8 cellular contexts compared by ENCODE assay signal in genomic region chr20:46022411-46023147, GRCh38. TPM values are rescaled to one million over a fixed set of nuclear protein-coding genes. Genes with fewer than 3 reads are reported as not detected.
DNase-seq lines count a peak whose midpoint lies in the region; ATAC-seq and TF ChIP-seq lines count a peak whose summit lies in the region.

No MANE protein-coding gene starts in this region.

- H4K20me1 ChIP-seq in GM23338 (replicated peaks; ENCODE audit: insufficient read depth) (peaks cover 6% of the 10 kb centered on the region; the same call in 1 of the 2 replicates), OCI-LY3 (ENCODE audit: insufficient read depth, low read length) (peaks cover 28% of the 10 kb centered on the region), neural progenitor cell (ENCODE audit: low read depth) (peaks cover 42% of the 10 kb centered on the region)

- H3K36me3 Mint-ChIP-seq in GM23338 (ENCODE audit: low read depth) (no peaks in the 10 kb centered on the region), neural progenitor cell (no peaks in the 10 kb centered on the region)
- H3K36me3 Mint-ChIP-seq in activated T-cell treated with anti-CD3 and anti-CD28 coated beads, Interleukin-2, amount 50 U/mL, for 24 hours (ENCODE audit: low read depth) = no peaks in the 10 kb centered on the region

- H3K9me3 Mint-ChIP-seq in GM23338 (no peaks in the 10 kb centered on the region; the same call in 2 of the 3 replicates), neural progenitor cell (no peaks in the 10 kb centered on the region)
- H3K9me3 Mint-ChIP-seq in activated T-cell treated with anti-CD3 and anti-CD28 coated beads, Interleukin-2, amount 50 U/mL, for 24 hours = no peaks in the 10 kb centered on the region

- H3K9ac ChIP-seq in OCI-LY3 (ENCODE audit: low read length) (peak overlapping the region; percentile 64), neural progenitor cell (no peak overlapping the region)

- intact Hi-C loops in esophagus squamous epithelium (cut with DNase I) = loop anchor here (10.0 kb wide), 1 partner anchor 152 kb away; no protein-coding TSS in a partner anchor

- H3K27ac ChIP-seq in GM23338 (ENCODE audit: low read depth) (no peak overlapping the region), OCI-LY3 (ENCODE audit: low read length) (no peak overlapping the region), esophagus squamous epithelium (no peak overlapping the region), neural progenitor cell (no peak overlapping the region)

- peak overlapping the region; percentile 83; the same call in 1 of the 2 replicates for H2AFZ ChIP-seq in GM23338
- peak overlapping the region; percentile 64 for H2AFZ ChIP-seq in OCI-LY3 (ENCODE audit: low read depth, low read length)
- H2AFZ ChIP-seq in neural progenitor cell (replicated peaks) = no peak overlapping the region

- H3K27me3 ChIP-seq in GM23338 (ENCODE audit: insufficient read depth) (peaks cover 50% of the 10 kb centered on the region), OCI-LY3 (ENCODE audit: low read depth, low read length) (peaks cover 38% of the 10 kb centered on the region), esophagus squamous epithelium (peaks cover under 1 to 99% (median 13%) of the 10 kb centered on the region in 4 donors), neural progenitor cell (peaks cover 60% of the 10 kb centered on the region)

- DNase-seq in AG08395 (ENCODE audit: low spot score) = peak; percentile 36
- peak; percentile 85 for DNase-seq in GM23338 (ENCODE audit: low spot score)
- peak; percentile 84 for DNase-seq in activated T-cell treated with anti-CD3 and anti-CD28 coated beads, Interleukin-2, amount 50 U/mL, for 24 hours
- no peak for DNase-seq in esophagus squamous epithelium (lab: John Stamatoyannopoulos, UW)
- peak; percentile 86 for DNase-seq in neural progenitor cell (ENCODE audit: low spot score)
- DNase-seq in superior temporal gyrus (ENCODE audit: extremely low spot score) = peak; percentile 82

- H3K9me2 ChIP-seq in GM23338 (ENCODE audit: insufficient read depth) = no peaks in the 10 kb centered on the region

- no peak for TF ChIP-seq POLR2A in esophagus squamous epithelium (IDR thresholded peaks at IDR 0.05)

- H3K9me3 ChIP-seq in OCI-LY3 (ENCODE audit: insufficient read depth, low read length) = no peaks in the 10 kb centered on the region
- H3K9me3 ChIP-seq in esophagus squamous epithelium = no peaks in the 10 kb centered on the region
- no peaks in the 10 kb centered on the region for H3K9me3 ChIP-seq in neural progenitor cell (ENCODE audit: low read depth)

- TF ChIP-seq CTCF in GM23338 (conservative IDR thresholded peaks at IDR 0.05; ENCODE audit: low read depth in 2 of 2) (peak; percentile 59 to 85), OCI-LY3 (IDR thresholded peaks at IDR 0.05; ENCODE audit: low read depth, low read length) (peak; percentile 93), esophagus squamous epithelium (IDR thresholded peaks at IDR 0.05) (peak; percentile 53 to 83 (median 67)), neural progenitor cell (IDR thresholded peaks at IDR 0.05) (peak; percentile 83)

- H3K4me1 ChIP-seq in GM23338 (ENCODE audit: insufficient read depth) (peaks cover 4% of the 10 kb centered on the region; the same call in 1 of the 2 replicates), OCI-LY3 (ENCODE audit: low read length) (peaks cover 13% of the 10 kb centered on the region; the same call in 1 of the 2 replicates), esophagus squamous epithelium (peaks cover 14 to 21% (median 16%) of the 10 kb centered on the region in 3 donors), neural progenitor cell (no peaks in the 10 kb centered on the region)

- H3K27me3 Mint-ChIP-seq in GM23338 (ENCODE audit: insufficient read depth, low read depth, poor library complexity) (peaks cover 41% of the 10 kb centered on the region), neural progenitor cell (ENCODE audit: insufficient read depth, low read depth) (peaks cover 28% of the 10 kb centered on the region)
- H3K27me3 Mint-ChIP-seq in activated T-cell treated with anti-CD3 and anti-CD28 coated beads, Interleukin-2, amount 50 U/mL, for 24 hours = peaks cover 62% of the 10 kb centered on the region

- H3K4me3 Mint-ChIP-seq in GM23338 (peak overlapping the region; percentile 76), neural progenitor cell (peak overlapping the region; percentile 90)
- H3K4me3 Mint-ChIP-seq in activated T-cell treated with anti-CD3 and anti-CD28 coated beads, Interleukin-2, amount 50 U/mL, for 24 hours = peak overlapping the region; percentile 63

- H3K4me1 Mint-ChIP-seq in GM23338 (peaks cover 6% of the 10 kb centered on the region), neural progenitor cell (peaks cover 21% of the 10 kb centered on the region)
- peaks cover 16% of the 10 kb centered on the region for H3K4me1 Mint-ChIP-seq in activated T-cell treated with anti-CD3 and anti-CD28 coated beads, Interleukin-2, amount 50 U/mL, for 24 hours (ENCODE audit: low read depth)

- no peak overlapping the region for H3K27ac Mint-ChIP-seq in GM23338
- no peak overlapping the region for H3K27ac Mint-ChIP-seq in activated T-cell treated with anti-CD3 and anti-CD28 coated beads, Interleukin-2, amount 50 U/mL, for 24 hours
- no peak overlapping the region for H3K27ac Mint-ChIP-seq in neural progenitor cell

- WGBS in esophagus squamous epithelium, 2 donors = 0 to 2% methylated on average over 25 to 32 of the region's 37 CpGs

- ATAC-seq in GM23338 = peak; percentile 35
- ATAC-seq in GM18520 (IDR thresholded peaks at IDR 0.05; ENCODE audit: unreplicated experiment) = no peak

- H3K4me3 ChIP-seq in GM23338 (peak overlapping the region; percentile 83), OCI-LY3 (ENCODE audit: low read length) (peak overlapping the region; percentile 77), esophagus squamous epithelium (peak overlapping the region in 1 of 4 donors; percentile 64), neural progenitor cell (peak overlapping the region; percentile 59)

- H3K79me2 ChIP-seq in GM23338 (replicated peaks; ENCODE audit: insufficient read depth) (no peaks in the 10 kb centered on the region), OCI-LY3 (ENCODE audit: low read length) (no peaks in the 10 kb centered on the region), neural progenitor cell (ENCODE audit: low read depth) (no peaks in the 10 kb centered on the region)

- 0 out of 2 replicates have a peak, but pooled peaks cover 3% of the 10 kb centered on the region for H3F3A ChIP-seq in GM23338 (replicated peaks; ENCODE audit: low read depth)
- H3F3A ChIP-seq in neural progenitor cell (ENCODE audit: low read depth) = peaks cover 7% of the 10 kb centered on the region

- peak overlapping the region; percentile 98 for H3K4me2 ChIP-seq in GM23338
- H3K4me2 ChIP-seq in OCI-LY3 (ENCODE audit: low read length) = peak overlapping the region; percentile 99
- H3K4me2 ChIP-seq in neural progenitor cell = peak overlapping the region; percentile 88

- H3K36me3 ChIP-seq in GM23338 (ENCODE audit: insufficient read depth) (no peaks in the 10 kb centered on the region), OCI-LY3 (replicated peaks; ENCODE audit: low read depth, low read length) (no peaks in the 10 kb centered on the region), esophagus squamous epithelium (no peaks in the 10 kb centered on the region), neural progenitor cell (no peaks in the 10 kb centered on the region)

TF ChIP-seq in GM23338, 12 proteins besides CTCF, POLR2A, EP300 and RAD21:
- TF ChIP-seq EZH2 (IDR thresholded peaks at IDR 0.05; ENCODE audit: low read depth, unreplicated experiment) (no peak), REST (IDR thresholded peaks at IDR 0.05; ENCODE audit: unreplicated experiment) (peak; percentile 39)

RNA-seq across cellular contexts. Expression of gene SLC12A5, which starts 6.4 kb away (rescaled TPM):
- total RNA-seq in GM23338 (2014; rRNA removed; shearing (Covaris generic)) = 0.35 and 3.5 TPM in 2 replicates
- polyA plus RNA-seq in GM23338 (2016; fragmentation: Nextera tagmentation; extraction: Ambion mirVana) = 8.4 and 9.8 TPM in 2 replicates
- total RNA-seq in esophagus squamous epithelium (not detected), neural progenitor cell (ENCODE audit: low replicate concordance) (0.37 and 0.77 TPM in 2 replicates)

RNA-seq across cellular contexts. Expression of gene MMP9, which starts 13.9 kb away (rescaled TPM):
- total RNA-seq in GM23338 (2014; rRNA removed; shearing (Covaris generic)) = 5.4 and 5.8 TPM in 2 replicates
- 4.1 and 4.3 TPM in 2 replicates for polyA plus RNA-seq in GM23338 (2016; fragmentation: Nextera tagmentation; extraction: Ambion mirVana)
- total RNA-seq in esophagus squamous epithelium (under 1 TPM in 3 of 4 donors, not detected in 1; 0.18 to 0.50 (median 0.38) TPM), neural progenitor cell (ENCODE audit: low replicate concordance) (0.15 TPM in 1 of 2 replicates, not detected in the other)

RNA-seq across cellular contexts. Expression of gene ZNF335, which starts 50.6 kb away (rescaled TPM):
- total RNA-seq in GM23338 (2014; rRNA removed; shearing (Covaris generic)) = 18.6 and 24.2 TPM in 2 replicates
- polyA plus RNA-seq in GM23338 (2016; fragmentation: Nextera tagmentation; extraction: Ambion mirVana) = 5.7 and 7.4 TPM in 2 replicates
- total RNA-seq in esophagus squamous epithelium (10 to 100 TPM; 10.5 to 22.5 (median 19.8) TPM), neural progenitor cell (ENCODE audit: low replicate concordance) (7.2 and 17.4 TPM in 2 replicates)
